In the genomic region with DNA sequence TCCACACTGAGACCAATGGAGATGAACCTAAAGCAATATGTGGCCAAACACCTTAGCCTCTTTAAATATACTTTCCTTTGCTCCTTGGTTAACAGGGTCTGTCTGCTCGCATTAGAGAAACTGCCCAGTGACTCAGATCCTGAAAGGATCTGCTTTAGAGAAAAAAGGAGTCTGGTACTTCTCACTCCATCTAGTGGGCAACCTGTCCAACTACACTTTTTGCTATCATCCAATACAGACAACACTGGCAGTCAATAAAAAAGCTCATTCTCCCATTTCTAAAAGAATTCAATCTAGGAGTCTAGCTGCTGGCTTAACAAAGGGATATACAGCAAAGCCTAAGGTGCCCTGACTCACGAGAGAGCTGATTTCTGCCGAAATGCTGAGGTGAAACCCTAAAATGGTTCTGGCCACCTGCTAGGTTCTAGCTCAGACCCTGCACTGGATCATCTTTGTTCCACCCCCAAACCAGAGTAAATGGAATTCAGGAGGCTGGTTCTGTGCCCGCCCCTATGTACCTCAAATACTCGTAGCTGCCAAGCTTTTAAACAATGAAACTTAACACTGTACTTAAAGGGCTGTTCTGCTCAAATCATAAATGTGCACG, we compare ENCODE assay signal across 8 cellular contexts. TPM values are rescaled to one million over a fixed set of nuclear protein-coding genes. Genes with fewer than 3 reads are reported as not detected.
DNase-seq lines count a peak whose midpoint lies in the region; ATAC-seq, FAIRE-seq and TF ChIP-seq lines count a peak whose summit lies in the region.

No MANE protein-coding gene starts in this region.

- SMC1A ChIA-PET in GM12878 (lab: Charles Lee; ENCODE audit: uncharacterized antibody, unreplicated experiment): interaction anchor here (0.6 to 12.5 kb wide), 26 partner anchors 9 to 543 kb away, joined by 3 to 221 read pairs (median 4); partner anchors contain the start of genes GNL1 and PRR3

- BruUV-seq in GM12878 (replicated peaks; lab: Mats Ljungman, UMichigan): TSS peak; percentile 8

- DNase-seq in D341Med (ENCODE audit: low spot score) (peak; percentile 56), H7 (peak; percentile 66), NCI-H748 (lab: John Stamatoyannopoulos, UW; ENCODE audit: unreplicated experiment) (peak; percentile 59), GM12878 (ENCODE audit: low read depth, low spot score) (no peak), iPS-NIHi7 (ENCODE audit: extremely low spot score) (peak; percentile 64), mesenteric fat pad (ENCODE audit: low spot score) (no peak)
- no peak for DNase-seq in stimulated activated naive B cell treated with anti-CD40 and anti-IgM and Interleukin-4, amounts not matched to agents 10 μg/mL and 1 μg/mL and 100 μg/mL, for 72 hours

- H3K4me3 ChIP-seq in H7 (ENCODE audit: insufficient read depth, low read depth, low read length): no peak overlapping the region
- H3K4me3 ChIP-seq in GM12878: no peak overlapping the region

- no peak overlapping the region for H3K4me3 Mint-ChIP-seq in stimulated activated naive B cell treated with anti-CD40 and anti-IgM and Interleukin-4, amounts not matched to agents 10 μg/mL and 1 μg/mL and 100 μg/mL, for 72 hours

- H3K27ac ChIP-seq in GM12878 (ENCODE audit: control insufficient read depth, insufficient read depth): no peak overlapping the region

- H3K36me3 Mint-ChIP-seq in stimulated activated naive B cell treated with anti-CD40 and anti-IgM and Interleukin-4, amounts not matched to agents 10 μg/mL and 1 μg/mL and 100 μg/mL, for 72 hours: peaks cover 23 to 34% of the 10 kb centered on the region in 2 donors

- H3K79me2 ChIP-seq in GM12878 (ENCODE audit: control insufficient read depth, insufficient read depth, low read length): no peaks in the 10 kb centered on the region

- in situ Hi-C loops in GM12878 (cut with MboI): no loop called here

- WGBS in GM12878 (ENCODE audit: insufficient coverage, insufficient replicate concordance, low lambda C conversion rate, missing lambda C conversion rate): 16% methylated on average over 6 of the region's 6 CpGs

- peak; percentile 89 for FAIRE-seq in GM12878 (lab: Jason Lieb, UNC)

- H3K27ac Mint-ChIP-seq in stimulated activated naive B cell treated with anti-CD40 and anti-IgM and Interleukin-4, amounts not matched to agents 10 μg/mL and 1 μg/mL and 100 μg/mL, for 72 hours: no peak overlapping the region

- H3K27me3 Mint-ChIP-seq in stimulated activated naive B cell treated with anti-CD40 and anti-IgM and Interleukin-4, amounts not matched to agents 10 μg/mL and 1 μg/mL and 100 μg/mL, for 72 hours: no peaks in the 10 kb centered on the region

- CTCF ChIA-PET in GM12878 (lab: Yijun Ruan, JAX): interaction anchor here (0.6 to 15.6 kb wide), 47 partner anchors 9 to 548 kb away, joined by 3 to 480 read pairs (median 4); partner anchors contain the start of genes DHX16, GNL1, PRR3 and VARS2

- H4K20me1 ChIP-seq in GM12878 (ENCODE audit: control insufficient read depth, insufficient read depth): no peaks in the 10 kb centered on the region

- peak; percentile 81 for ATAC-seq in GM12878
- ATAC-seq in stimulated activated naive B cell treated with anti-CD40 and anti-IgM and Interleukin-4, amounts not matched to agents 10 μg/mL and 1 μg/mL and 100 μg/mL, for 72 hours (replicated peaks): peak; percentile 70 to 74
- no peak for ATAC-seq in GM18868 (IDR thresholded peaks at IDR 0.05; ENCODE audit: unreplicated experiment)

- peaks cover 7% of the 10 kb centered on the region; the same call in 1 of the 2 replicates for H3K4me1 ChIP-seq in GM12878 (ENCODE audit: control insufficient read depth, insufficient read depth, low read length)

- no peak overlapping the region for H3K4me2 ChIP-seq in GM12878 (ENCODE audit: control insufficient read depth, insufficient read depth)

- no peaks in the 10 kb centered on the region for H3K9me3 Mint-ChIP-seq in stimulated activated naive B cell treated with anti-CD40 and anti-IgM and Interleukin-4, amounts not matched to agents 10 μg/mL and 1 μg/mL and 100 μg/mL, for 72 hours

- TF ChIP-seq POLR2A in GM12878 (IDR thresholded peaks at IDR 0.05; ENCODE audit: low read depth, low read length): no peak

- peak; percentile 73 to 82 (median 78) for TF ChIP-seq CTCF in GM12878 (IDR thresholded peaks at IDR 0.05 in 2 of 3, conservative IDR thresholded peaks at IDR 0.05 in 1 of 3; ENCODE audit: control insufficient read depth in 2 of 3, extremely low read depth in 1 of 3, insufficient read depth in 1 of 3, low read depth in 3 of 3, low read length in 3 of 3)

- TF ChIP-seq RAD21 in GM12878 (IDR thresholded peaks at IDR 0.05; ENCODE audit: insufficient read depth, low read depth, low read length): peak; percentile 66

- H2AFZ ChIP-seq in GM12878 (ENCODE audit: control insufficient read depth, low read depth, low read length): no peak overlapping the region

- intact Hi-C loops in GM12878 (cut with micrococcal nuclease; ENCODE audit: unreplicated experiment): loop anchor here (1.0 to 5.0 kb wide), 3 partner anchors 62 to 193 kb away; partner anchors contain the start of gene DHX16

- no peaks in the 10 kb centered on the region for H3K9me3 ChIP-seq in GM12878 (replicated peaks; ENCODE audit: control insufficient read depth, insufficient read depth, low read length)

- peaks cover 29 to 32% of the 10 kb centered on the region in 2 donors for H3K4me1 Mint-ChIP-seq in stimulated activated naive B cell treated with anti-CD40 and anti-IgM and Interleukin-4, amounts not matched to agents 10 μg/mL and 1 μg/mL and 100 μg/mL, for 72 hours

- RAD21 ChIA-PET in GM12878 (lab: Charles Lee; ENCODE audit: unreplicated experiment): interaction anchor here (0.6 to 8.4 kb wide), 25 partner anchors 10 to 543 kb away, joined by 3 to 159 read pairs (median 4); partner anchors contain the start of genes ABCF1, DHX16, GNL1 and PRR3

- H3K27me3 ChIP-seq in H7 (ENCODE audit: control insufficient read depth, insufficient read depth, low read length): no peaks in the 10 kb centered on the region
- no peaks in the 10 kb centered on the region for H3K27me3 ChIP-seq in GM12878 (replicated peaks in 1 of 2; ENCODE audit: control insufficient read depth in 2 of 2, insufficient read depth in 2 of 2, low read length in 1 of 2)

- no peak overlapping the region for H3K9ac ChIP-seq in GM12878 (ENCODE audit: control insufficient read depth, insufficient read depth, low read length)

- peaks cover 8% of the 10 kb centered on the region for H3K36me3 ChIP-seq in H7 (replicated peaks; ENCODE audit: control insufficient read depth, insufficient read depth, low read length)
- H3K36me3 ChIP-seq in GM12878 (ENCODE audit: control insufficient read depth in 2 of 2, insufficient read depth in 2 of 2, low read length in 1 of 2): peaks cover 4 to 7% of the 10 kb centered on the region in 2 experiments

- POLR2A ChIA-PET in GM12878 (lab: Charles Lee): interaction anchor here (0.5 to 3.0 kb wide), 7 partner anchors 52 to 952 kb away, joined by 3 to 15 read pairs (median 3); no protein-coding TSS in a partner anchor

- no peak for TF ChIP-seq EP300 in GM12878 (IDR thresholded peaks at IDR 0.05; ENCODE audit: borderline replicate concordance in 1 of 2, control insufficient read depth in 1 of 2, low read depth in 2 of 2, low read length in 2 of 2)

RNA-seq across cellular contexts. Expression of gene GNL1, which starts 11.5 kb away (rescaled TPM):
- total RNA-seq in H7 (2014; rRNA removed; shearing (Covaris generic)): 59.0 and 78.4 TPM in 2 replicates
- 35.1 and 45.9 TPM in 2 replicates for total RNA-seq in GM12878 (2013; cell fraction: nucleolus; rRNA removed)
- total RNA-seq in GM12878 (2014; rRNA removed) (45.4 and 50.2 TPM in 2 replicates), GM12878 (2014; rRNA removed; fragmentation: Illumina TruSeq; extraction: Trizol) (30.6 and 30.7 TPM in 2 replicates), GM12878 (2021) (59.3 and 61.2 TPM in 2 replicates), mesenteric fat pad (65.8 TPM)
- polyA plus RNA-seq in GM12878 (2011; ENCODE audit: low read depth): 16.8 TPM
- polyA plus RNA-seq in GM12878 (2011; rRNA removed) (45.1 and 51.4 TPM in 2 replicates), GM12878 (2014; fragmentation: Illumina TruSeq; extraction: Trizol) (38.7 and 40.2 TPM in 2 replicates), GM12878 (2014; fragmentation: Nextera tagmentation; extraction: Ambion mirVana) (1 to 10 TPM in 1 of 2 experiments, under 1 TPM in 1; 0.18 to 1.4 TPM), GM12878 (2014; rRNA removed) (40.7 and 45.3 TPM in 2 replicates), GM12878 (2016; fragmentation: Nextera tagmentation; extraction: Ambion mirVana) (10 to 100 TPM; 50.6 to 64.5 TPM)
- 51.4 and 60.2 TPM in 2 replicates for polyA plus RNA-seq in GM12878 (2011; cell fraction: cytosol; rRNA removed)
- polyA plus RNA-seq in GM12878 (2011; cell fraction: nucleus; rRNA removed): 56.1 and 63.3 TPM in 2 replicates
- 40.1 and 45.6 TPM in 2 replicates for polyA plus RNA-seq in GM12878 (2012)
- polyA minus RNA-seq in GM12878 (2011; rRNA and poly(A)+ RNA removed): 29.0 and 43.8 TPM in 2 replicates
- polyA minus RNA-seq in GM12878 (2011; cell fraction: cytosol; rRNA and poly(A)+ RNA removed): 16.2 and 17.4 TPM in 2 replicates
- polyA minus RNA-seq in GM12878 (2011; cell fraction: nucleus; rRNA and poly(A)+ RNA removed): 8.5 and 11.2 TPM in 2 replicates

RNA-seq across cellular contexts. Expression of gene PRR3, which starts 12.3 kb away (rescaled TPM):
- 14.3 and 14.7 TPM in 2 replicates for total RNA-seq in H7 (2014; rRNA removed; shearing (Covaris generic))
- total RNA-seq in GM12878 (2013; cell fraction: nucleolus; rRNA removed): 29.1 and 31.4 TPM in 2 replicates
- 20.0 and 22.7 TPM in 2 replicates for total RNA-seq in GM12878 (2014; rRNA removed)
- total RNA-seq in GM12878 (2014; rRNA removed; fragmentation: Illumina TruSeq; extraction: Trizol): 18.5 and 19.2 TPM in 2 replicates
- total RNA-seq in GM12878 (2021): 19.5 and 20.2 TPM in 2 replicates
- 7.4 TPM for polyA plus RNA-seq in GM12878 (2011; ENCODE audit: low read depth)
- 15.7 and 22.9 TPM in 2 replicates for polyA plus RNA-seq in GM12878 (2011; rRNA removed)
- 23.3 and 27.6 TPM in 2 replicates for polyA plus RNA-seq in GM12878 (2011; cell fraction: cytosol; rRNA removed)
- polyA plus RNA-seq in GM12878 (2011; cell fraction: nucleus; rRNA removed): 19.7 and 20.5 TPM in 2 replicates
- polyA plus RNA-seq in GM12878 (2012): 11.9 and 14.0 TPM in 2 replicates
- polyA plus RNA-seq in GM12878 (2014; fragmentation: Illumina TruSeq; extraction: Trizol): 38.2 and 44.6 TPM in 2 replicates
- polyA plus RNA-seq in GM12878 (2014; fragmentation: Nextera tagmentation; extraction: Ambion mirVana): 10 to 100 TPM; 14.0 to 16.3 TPM
- 28.5 and 28.8 TPM in 2 replicates for polyA plus RNA-seq in GM12878 (2014; rRNA removed)
- polyA plus RNA-seq in GM12878 (2016; fragmentation: Nextera tagmentation; extraction: Ambion mirVana): 10 to 100 TPM; 18.4 to 20.8 TPM
- polyA minus RNA-seq in GM12878 (2011; rRNA and poly(A)+ RNA removed): 19.4 and 23.9 TPM in 2 replicates
- 4.7 and 5.3 TPM in 2 replicates for polyA minus RNA-seq in GM12878 (2011; cell fraction: cytosol; rRNA and poly(A)+ RNA removed)
- polyA minus RNA-seq in GM12878 (2011; cell fraction: nucleus; rRNA and poly(A)+ RNA removed): 7.4 and 13.3 TPM in 2 replicates
- 9.2 TPM for total RNA-seq in mesenteric fat pad

RNA-seq across cellular contexts. Expression of gene ABCF1, which starts 26.5 kb away (rescaled TPM):
- 52.1 and 55.7 TPM in 2 replicates for total RNA-seq in H7 (2014; rRNA removed; shearing (Covaris generic))
- total RNA-seq in GM12878 (2013; cell fraction: nucleolus; rRNA removed): 19.3 and 20.7 TPM in 2 replicates
- total RNA-seq in GM12878 (2014; rRNA removed) (55.2 and 55.3 TPM in 2 replicates), GM12878 (2014; rRNA removed; fragmentation: Illumina TruSeq; extraction: Trizol) (57.4 and 63.4 TPM in 2 replicates), GM12878 (2021) (65.8 and 74.7 TPM in 2 replicates), mesenteric fat pad (59.2 TPM)
- 29.1 TPM for polyA plus RNA-seq in GM12878 (2011; ENCODE audit: low read depth)
- polyA plus RNA-seq in GM12878 (2011; rRNA removed) (21.8 and 34.6 TPM in 2 replicates), GM12878 (2014; fragmentation: Illumina TruSeq; extraction: Trizol) (68.4 and 79.6 TPM in 2 replicates), GM12878 (2014; fragmentation: Nextera tagmentation; extraction: Ambion mirVana) (10 to 100 TPM; 21.3 to 26.1 TPM), GM12878 (2014; rRNA removed) (45.6 and 49.9 TPM in 2 replicates), GM12878 (2016; fragmentation: Nextera tagmentation; extraction: Ambion mirVana) (10 to 100 TPM; 56.5 to 62.3 TPM)
- polyA plus RNA-seq in GM12878 (2011; cell fraction: cytosol; rRNA removed): 52.2 and 54.0 TPM in 2 replicates
- 69.8 and 87.7 TPM in 2 replicates for polyA plus RNA-seq in GM12878 (2011; cell fraction: nucleus; rRNA removed)
- 43.7 and 48.6 TPM in 2 replicates for polyA plus RNA-seq in GM12878 (2012)
- 63.1 and 67.0 TPM in 2 replicates for polyA minus RNA-seq in GM12878 (2011; rRNA and poly(A)+ RNA removed)
- polyA minus RNA-seq in GM12878 (2011; cell fraction: cytosol; rRNA and poly(A)+ RNA removed): 27.0 and 42.0 TPM in 2 replicates
- 15.8 and 43.3 TPM in 2 replicates for polyA minus RNA-seq in GM12878 (2011; cell fraction: nucleus; rRNA and poly(A)+ RNA removed)

RNA-seq across cellular contexts. Expression of gene HLA-E, which starts 55.5 kb away (rescaled TPM):
- 45.8 and 61.9 TPM in 2 replicates for total RNA-seq in H7 (2014; rRNA removed; shearing (Covaris generic))
- total RNA-seq in GM12878 (2013; cell fraction: nucleolus; rRNA removed): 370 and 377 TPM in 2 replicates
- 483 and 499 TPM in 2 replicates for total RNA-seq in GM12878 (2014; rRNA removed)
- total RNA-seq in GM12878 (2014; rRNA removed; fragmentation: Illumina TruSeq; extraction: Trizol): 262 and 265 TPM in 2 replicates
- total RNA-seq in GM12878 (2021): 390 and 409 TPM in 2 replicates
- 300 TPM for polyA plus RNA-seq in GM12878 (2011; ENCODE audit: low read depth)
- 259 and 321 TPM in 2 replicates for polyA plus RNA-seq in GM12878 (2011; rRNA removed)
- polyA plus RNA-seq in GM12878 (2011; cell fraction: cytosol; rRNA removed): 371 and 460 TPM in 2 replicates
- 254 and 282 TPM in 2 replicates for polyA plus RNA-seq in GM12878 (2011; cell fraction: nucleus; rRNA removed)
- polyA plus RNA-seq in GM12878 (2012): 497 and 532 TPM in 2 replicates
- polyA plus RNA-seq in GM12878 (2014; fragmentation: Illumina TruSeq; extraction: Trizol): 157 and 256 TPM in 2 replicates
- 10 to 100 TPM; 35.1 to 62.3 TPM for polyA plus RNA-seq in GM12878 (2014; fragmentation: Nextera tagmentation; extraction: Ambion mirVana)
- 480 and 510 TPM in 2 replicates for polyA plus RNA-seq in GM12878 (2014; rRNA removed)
- polyA plus RNA-seq in GM12878 (2016; fragmentation: Nextera tagmentation; extraction: Ambion mirVana): 100 to 1,000 TPM; 251 to 272 TPM
- polyA minus RNA-seq in GM12878 (2011; rRNA and poly(A)+ RNA removed): 217 and 352 TPM in 2 replicates
- polyA minus RNA-seq in GM12878 (2011; cell fraction: cytosol; rRNA and poly(A)+ RNA removed): 109 and 129 TPM in 2 replicates
- 98.8 and 156 TPM in 2 replicates for polyA minus RNA-seq in GM12878 (2011; cell fraction: nucleus; rRNA and poly(A)+ RNA removed)
- 450 TPM for total RNA-seq in mesenteric fat pad

Comparison
In these comparisons a context has a peak if more than half of its experiments do, and no peak if none do; other contexts are left out.
1. DNase-seq: peak in D341Med (single experiment), H7 (single experiment), NCI-H748 (single experiment) and iPS-NIHi7 (single experiment); none in GM12878 (single experiment), stimulated activated naive B cell treated with anti-CD40 and anti-IgM and Interleukin-4, amounts not matched to agents 10 μg/mL and 1 μg/mL and 100 μg/mL, for 72 hours (single experiment) and mesenteric fat pad (single experiment).